15 cellular contexts compared by ENCODE assay signal in the genomic region with DNA sequence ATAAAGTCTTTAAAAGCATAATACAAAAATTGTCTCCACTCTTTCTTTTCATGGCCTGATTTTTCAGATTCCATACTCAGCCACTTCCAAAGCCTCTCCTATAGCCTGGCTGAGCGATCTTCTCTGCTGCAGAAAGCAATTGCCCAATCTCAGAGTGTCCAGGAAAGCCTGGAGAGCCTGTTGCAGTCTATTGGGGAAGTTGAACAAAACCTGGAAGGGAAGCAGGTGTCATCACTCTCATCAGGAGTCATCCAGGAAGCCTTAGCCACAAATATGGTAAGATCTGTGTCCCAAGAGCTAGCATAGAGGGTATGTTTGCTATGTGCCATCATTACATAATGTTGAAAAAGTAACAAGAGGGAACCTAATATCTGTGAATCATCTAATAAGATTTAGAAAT.
DNase-seq lines count a peak whose midpoint lies in the region; ATAC-seq and TF ChIP-seq lines count a peak whose summit lies in the region.
"Had no signal": no experiment of that assay in that cellular context is flagged by ENCODE, and none has a peak within 500 bp of the region (broad histone marks: within the 10 kb centered on the region; RNA-seq: fewer than 3 reads in every experiment).

No MANE protein-coding gene starts in this region.

- no peak overlapping the region for H3K9ac ChIP-seq in parathyroid adenoma

- H2AFZ ChIP-seq in parathyroid adenoma: no peak overlapping the region
- H2AFZ ChIP-seq: GM23338 had no signal

- TF ChIP-seq CTCF in NB4 (IDR thresholded peaks at IDR 0.05; ENCODE audit: low read depth, low read length) (no peak), parathyroid adenoma (IDR thresholded peaks at IDR 0.05) (no peak)

- H3K9me3 ChIP-seq in parathyroid adenoma (ENCODE audit: control insufficient read depth, low read length): no peaks in the 10 kb centered on the region
- H3K9me3 ChIP-seq: stomach had no signal

- H3K4me2 ChIP-seq in parathyroid adenoma (ENCODE audit: low read length): peak overlapping the region; percentile 31
- H3K4me2 ChIP-seq: GM23338 had no signal

- H3K27me3 ChIP-seq in parathyroid adenoma (ENCODE audit: control insufficient read depth, insufficient read depth, low read length): no peaks in the 10 kb centered on the region
- H3K27me3 ChIP-seq: stomach had no signal

- no peaks in the 10 kb centered on the region for H3K79me2 ChIP-seq in parathyroid adenoma

- H3K4me1 ChIP-seq in parathyroid adenoma: peaks cover 53% of the 10 kb centered on the region

- H3K36me3 ChIP-seq in parathyroid adenoma (ENCODE audit: control insufficient read depth, insufficient read depth, low read length): peaks cover 15% of the 10 kb centered on the region

- TF ChIP-seq POLR2A in NB4 (IDR thresholded peaks at IDR 0.05; ENCODE audit: extremely low read depth, insufficient read length): no peak

- no peak overlapping the region for H3K4me3 ChIP-seq in NB4 (ENCODE audit: low read depth, low read length)
- no peak overlapping the region for H3K4me3 ChIP-seq in parathyroid adenoma (ENCODE audit: low read depth, low read length)
- H3K4me3 ChIP-seq: GM23338, stomach had no signal

- DNase-seq in SIG-M5 treated with dmso at 0.1 percent for 504 hours (lab: John Stamatoyannopoulos, UW; ENCODE audit: unreplicated experiment) (peak; percentile 27), SIG-M5 (lab: John Stamatoyannopoulos, UW) (no peak), NB4 (ENCODE audit: low read depth) (peak; percentile 58), dermis blood vessel endothelial cell (peak; percentile 35), germinal center (ENCODE audit: low spot score) (no peak), globus pallidus (ENCODE audit: low spot score) (no peak)
- DNase-seq: activated CD4-positive, alpha-beta T cell treated with anti-CD3 and anti-CD28 coated beads, Interleukin-2, amount 50 U/mL, for 48 hours; COR-L47; left cardiac atrium; NCI-H1694 treated with DMSO at 0.1 percent for 48 hours; NCI-H748 treated with DMSO at 0.1 percent for 48 hours; stomach had no signal

- peak overlapping the region; percentile 97 for H3K27ac ChIP-seq in parathyroid adenoma

- ATAC-seq in HG02678 (IDR thresholded peaks at IDR 0.05; ENCODE audit: unreplicated experiment): no peak
- ATAC-seq: GM23338, left cardiac atrium had no signal

Comparison
In these comparisons a context has a peak if more than half of its experiments do, and no peak if none do; other contexts are left out.
1. DNase-seq: peak in SIG-M5 treated with dmso at 0.1 percent for 504 hours (single experiment), NB4 (single experiment) and dermis blood vessel endothelial cell (single experiment); none in SIG-M5 (single experiment), germinal center (single experiment) and globus pallidus (single experiment).